21 cellular contexts compared by ENCODE assay signal in genomic region chr2:119005081-119005480, GRCh38.
A peak's percentile ranks its signal among the peaks of the same experiment; 100 is the strongest.
DNase-seq lines count a peak whose midpoint lies in the region; ATAC-seq and TF ChIP-seq lines count a peak whose summit lies in the region.
"Had no signal": no experiment of that assay in that cellular context is flagged by ENCODE, and none has a peak within 500 bp of the region (broad histone marks: within the 10 kb centered on the region; RNA-seq: fewer than 3 reads in every experiment).

No MANE protein-coding gene starts in this region.

- H3K9me3 ChIP-seq in RWPE2 (ENCODE audit: severe bottlenecking), result no peaks in the 10 kb centered on the region
- H3K9me3 ChIP-seq: SJSA1, vagina had no signal

- no peak overlapping the region for H3K27ac ChIP-seq in RWPE2 (ENCODE audit: poor library complexity, severe bottlenecking)
- H3K27ac ChIP-seq: hepatocyte, SJSA1, vagina had no signal

- no peak overlapping the region for H3K4me3 ChIP-seq in RWPE2 (ENCODE audit: severe bottlenecking)
- H3K4me3 ChIP-seq: hepatocyte, SJSA1, vagina had no signal

- peaks cover 14% of the 10 kb centered on the region for H3K27me3 ChIP-seq in RWPE2 (ENCODE audit: insufficient read depth, poor library complexity, severe bottlenecking)
- H3K27me3 ChIP-seq: SJSA1, vagina had no signal

- H3K36me3 ChIP-seq in RWPE2 (ENCODE audit: low read depth), result no peaks in the 10 kb centered on the region
- H3K36me3 ChIP-seq: SJSA1, vagina had no signal

- DNase-seq in activated CD8-positive, alpha-beta memory T cell treated with anti-CD3 and anti-CD28 coated beads, Interleukin-2, amount 50 U/mL, for 48 hours, result peak; percentile 3
- no peak for DNase-seq in activated CD8-positive, alpha-beta memory T cell treated with anti-CD3 and anti-CD28 coated beads for 24 hours
- DNase-seq in RWPE2 (ENCODE audit: low spot score) (no peak), glomerular visceral epithelial cell (ENCODE audit: extremely low spot score) (peak; percentile 45), ureter (ENCODE audit: low spot score) (peak; percentile 17), cardiac septum (ENCODE audit: low spot score) (no peak), cerebellum (ENCODE audit: low spot score) (no peak)
- DNase-seq: activated CD4-positive, CD25-positive, alpha-beta regulatory T cell; EL; endodermal cell; GOT3; islet precursor cell; NCI-H1930; small intestine; stimulated activated CD4-positive, alpha-beta T cell treated with anti-CD3 and anti-CD28 coated beads, Interleukin-2, amount 100 ng/mL, for 48 hours had no signal

- H3K4me1 ChIP-seq in RWPE2 (ENCODE audit: insufficient read depth, poor library complexity, severe bottlenecking), result no peaks in the 10 kb centered on the region
- H3K4me1 ChIP-seq: SJSA1, vagina had no signal

- no peak for TF ChIP-seq CTCF in RWPE2 (IDR thresholded peaks at IDR 0.05; ENCODE audit: poor library complexity, severe bottlenecking)

- intact Hi-C loops in cardiac septum (cut with DNase I), result no loop called here

- peak; percentile 59 for ATAC-seq in RWPE2 (ENCODE audit: low read depth)
- ATAC-seq in GM21390 (IDR thresholded peaks at IDR 0.05; ENCODE audit: unreplicated experiment), result no peak
- ATAC-seq: activated CD8-positive, alpha-beta T cell treated with anti-CD3 and anti-CD28 coated beads, Interleukin-2, amount 10 ng/mL, durations not matched to agents 7 days and 5 days; activated naive CD4-positive, alpha-beta T cell treated with anti-CD3 and anti-CD28 coated beads, Interleukin-2, amount 50 U/mL, for 72 hours had no signal

Comparison
In these comparisons a context has a peak if more than half of its experiments do, and no peak if none do; other contexts are left out.
1. DNase-seq: peak in activated CD8-positive, alpha-beta memory T cell treated with anti-CD3 and anti-CD28 coated beads, Interleukin-2, amount 50 U/mL, for 48 hours (single experiment), glomerular visceral epithelial cell (single experiment) and ureter (single experiment); none in activated CD8-positive, alpha-beta memory T cell treated with anti-CD3 and anti-CD28 coated beads for 24 hours (single experiment), RWPE2 (single experiment), cardiac septum (single experiment) and cerebellum (single experiment).